1 cellular context compared by ENCODE assay signal in genomic region chr3:150547045-150547753, GRCh38.
TF ChIP-seq lines count a peak whose summit lies in the region.

No MANE protein-coding gene starts in this region.

TF ChIP-seq in liver, 16 proteins besides CTCF, POLR2A, EP300 and RAD21 (continued from another document):
- TF ChIP-seq, protein P1, sequence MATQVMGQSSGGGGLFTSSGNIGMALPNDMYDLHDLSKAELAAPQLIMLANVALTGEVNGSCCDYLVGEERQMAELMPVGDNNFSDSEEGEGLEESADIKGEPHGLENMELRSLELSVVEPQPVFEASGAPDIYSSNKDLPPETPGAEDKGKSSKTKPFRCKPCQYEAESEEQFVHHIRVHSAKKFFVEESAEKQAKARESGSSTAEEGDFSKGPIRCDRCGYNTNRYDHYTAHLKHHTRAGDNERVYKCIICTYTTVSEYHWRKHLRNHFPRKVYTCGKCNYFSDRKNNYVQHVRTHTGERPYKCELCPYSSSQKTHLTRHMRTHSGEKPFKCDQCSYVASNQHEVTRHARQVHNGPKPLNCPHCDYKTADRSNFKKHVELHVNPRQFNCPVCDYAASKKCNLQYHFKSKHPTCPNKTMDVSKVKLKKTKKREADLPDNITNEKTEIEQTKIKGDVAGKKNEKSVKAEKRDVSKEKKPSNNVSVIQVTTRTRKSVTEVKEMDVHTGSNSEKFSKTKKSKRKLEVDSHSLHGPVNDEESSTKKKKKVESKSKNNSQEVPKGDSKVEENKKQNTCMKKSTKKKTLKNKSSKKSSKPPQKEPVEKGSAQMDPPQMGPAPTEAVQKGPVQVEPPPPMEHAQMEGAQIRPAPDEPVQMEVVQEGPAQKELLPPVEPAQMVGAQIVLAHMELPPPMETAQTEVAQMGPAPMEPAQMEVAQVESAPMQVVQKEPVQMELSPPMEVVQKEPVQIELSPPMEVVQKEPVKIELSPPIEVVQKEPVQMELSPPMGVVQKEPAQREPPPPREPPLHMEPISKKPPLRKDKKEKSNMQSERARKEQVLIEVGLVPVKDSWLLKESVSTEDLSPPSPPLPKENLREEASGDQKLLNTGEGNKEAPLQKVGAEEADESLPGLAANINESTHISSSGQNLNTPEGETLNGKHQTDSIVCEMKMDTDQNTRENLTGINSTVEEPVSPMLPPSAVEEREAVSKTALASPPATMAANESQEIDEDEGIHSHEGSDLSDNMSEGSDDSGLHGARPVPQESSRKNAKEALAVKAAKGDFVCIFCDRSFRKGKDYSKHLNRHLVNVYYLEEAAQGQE (IDR thresholded peaks at IDR 0.05) = no peak
